Comparison of ENCODE assay signal across 10 cellular contexts in genomic region chr9:107213080-107213479, GRCh38.
DNase-seq lines count a peak whose midpoint lies in the region; ATAC-seq and TF ChIP-seq lines count a peak whose summit lies in the region.
"Had no signal": no experiment of that assay in that cellular context is flagged by ENCODE, and none has a peak within 500 bp of the region (broad histone marks: within the 10 kb centered on the region; RNA-seq: fewer than 3 reads in every experiment).

No MANE protein-coding gene starts in this region.

- H3K4me3 ChIP-seq in brain microvascular endothelial cell (ENCODE audit: low read depth, low read length) (no peak overlapping the region), sigmoid colon (no peak overlapping the region)
- H3K4me3 ChIP-seq: lung had no signal

- H3K36me3 Mint-ChIP-seq in activated CD8-positive, alpha-beta memory T cell treated with anti-CD3 and anti-CD28 coated beads, Interleukin-2, amount 10 ng/mL, durations not matched to agents 7 days and 5 days: no peaks in the 10 kb centered on the region
- no peaks in the 10 kb centered on the region for H3K36me3 Mint-ChIP-seq in activated CD4-positive, alpha-beta T cell treated with anti-CD3 and anti-CD28 coated beads, Interleukin-2, amount 10 ng/mL, durations not matched to agents 24 days and 14 days (ENCODE audit: low read depth)

- intact Hi-C loops in sigmoid colon (cut with DNase I): no loop called here
- intact Hi-C loops in activated CD4-positive, alpha-beta T cell treated with anti-CD3 and anti-CD28 coated beads, Interleukin-2, amount 10 ng/mL, durations not matched to agents 24 days and 14 days (cut with micrococcal nuclease): loop anchor here (1.0 kb wide), 1 partner anchor 40 kb away; no protein-coding TSS in a partner anchor

- H3K4me1 ChIP-seq in sigmoid colon: peaks cover 0 to 2% (median 0%) of the 10 kb centered on the region in 4 donors

- WGBS in sigmoid colon, 2 donors: 84 to 90% methylated on average over 6 of the region's 6 CpGs

- H3K9me3 Mint-ChIP-seq in activated CD8-positive, alpha-beta memory T cell treated with anti-CD3 and anti-CD28 coated beads, Interleukin-2, amount 10 ng/mL, durations not matched to agents 7 days and 5 days (ENCODE audit: low read depth): no peaks in the 10 kb centered on the region
- H3K9me3 Mint-ChIP-seq in activated CD4-positive, alpha-beta T cell treated with anti-CD3 and anti-CD28 coated beads, Interleukin-2, amount 10 ng/mL, durations not matched to agents 24 days and 14 days: no peaks in the 10 kb centered on the region

- H3K4me3 Mint-ChIP-seq in activated CD8-positive, alpha-beta memory T cell treated with anti-CD3 and anti-CD28 coated beads, Interleukin-2, amount 10 ng/mL, durations not matched to agents 7 days and 5 days: no peak overlapping the region
- no peak overlapping the region for H3K4me3 Mint-ChIP-seq in activated CD4-positive, alpha-beta T cell treated with anti-CD3 and anti-CD28 coated beads, Interleukin-2, amount 10 ng/mL, durations not matched to agents 24 days and 14 days

- H3K9me3 ChIP-seq in sigmoid colon: no peaks in the 10 kb centered on the region

- H3K27me3 Mint-ChIP-seq in activated CD8-positive, alpha-beta memory T cell treated with anti-CD3 and anti-CD28 coated beads, Interleukin-2, amount 10 ng/mL, durations not matched to agents 7 days and 5 days: peaks cover 14% of the 10 kb centered on the region
- H3K27me3 Mint-ChIP-seq in activated CD4-positive, alpha-beta T cell treated with anti-CD3 and anti-CD28 coated beads, Interleukin-2, amount 10 ng/mL, durations not matched to agents 24 days and 14 days: peaks cover 5% of the 10 kb centered on the region

- no peaks in the 10 kb centered on the region for H3K27me3 ChIP-seq in brain microvascular endothelial cell (replicated peaks)
- no peaks in the 10 kb centered on the region for H3K27me3 ChIP-seq in sigmoid colon

- in situ Hi-C loops in brain microvascular endothelial cell (cut with HindIII; ENCODE audit: low pct_ligation_motif_present, low sequenced_read_pairs): no loop called here

- CTCF ChIA-PET in activated CD8-positive, alpha-beta memory T cell treated with anti-CD3 and anti-CD28 coated beads, Interleukin-2, amount 10 ng/mL, durations not matched to agents 7 days and 5 days (lab: Charles Lee): no interaction called here

- no peak overlapping the region for H3K27ac Mint-ChIP-seq in activated CD8-positive, alpha-beta memory T cell treated with anti-CD3 and anti-CD28 coated beads, Interleukin-2, amount 10 ng/mL, durations not matched to agents 7 days and 5 days
- H3K27ac Mint-ChIP-seq in activated CD4-positive, alpha-beta T cell treated with anti-CD3 and anti-CD28 coated beads, Interleukin-2, amount 10 ng/mL, durations not matched to agents 24 days and 14 days: no peak overlapping the region

- TF ChIP-seq EP300 in sigmoid colon (IDR thresholded peaks at IDR 0.05): no peak

- DNase-seq in activated CD8-positive, alpha-beta memory T cell treated with anti-CD3 and anti-CD28 coated beads, Interleukin-2, amount 10 ng/mL, durations not matched to agents 7 days and 5 days: no peak
- no peak for DNase-seq in activated CD8-positive, alpha-beta memory T cell treated with anti-CD3 and anti-CD28 coated beads, Interleukin-2, amount 50 U/mL, for 48 hours
- DNase-seq in brain microvascular endothelial cell: no peak
- DNase-seq in stimulated activated naive CD8-positive, alpha-beta T cell treated with anti-CD3 and anti-CD28 coated beads, Interleukin-15, Interleukin-2, amounts not matched to agents 100 U/mL and 50 U/mL, for 24 hours: no peak
- no peak for DNase-seq in dermis blood vessel endothelial cell
- DNase-seq in sigmoid colon: no peak
- DNase-seq in activated CD4-positive, alpha-beta T cell treated with anti-CD3 and anti-CD28 coated beads, Interleukin-2, amount 10 ng/mL, durations not matched to agents 24 days and 14 days: no peak

- no peak for TF ChIP-seq POLR2A in sigmoid colon (IDR thresholded peaks at IDR 0.05)

- H3K36me3 ChIP-seq in brain microvascular endothelial cell (replicated peaks) (no peaks in the 10 kb centered on the region), sigmoid colon (no peaks in the 10 kb centered on the region)

- TF ChIP-seq CTCF in brain microvascular endothelial cell (IDR thresholded peaks at IDR 0.05; ENCODE audit: low read depth, low read length, missing control alignments): no peak
- TF ChIP-seq CTCF in sigmoid colon (IDR thresholded peaks at IDR 0.05): no peak

- ATAC-seq in activated CD8-positive, alpha-beta memory T cell treated with anti-CD3 and anti-CD28 coated beads, Interleukin-2, amount 10 ng/mL, durations not matched to agents 7 days and 5 days: peak; percentile 27
- peak; percentile 19 for ATAC-seq in HG03280 (IDR thresholded peaks at IDR 0.05; ENCODE audit: unreplicated experiment)
- peak; percentile 21 for ATAC-seq in stimulated activated naive CD8-positive, alpha-beta T cell treated with anti-CD3 and anti-CD28 coated beads, Interleukin-15, Interleukin-2, amounts not matched to agents 100 U/mL and 50 U/mL, for 24 hours
- ATAC-seq: sciatic nerve had no signal

- H3K4me1 Mint-ChIP-seq in activated CD8-positive, alpha-beta memory T cell treated with anti-CD3 and anti-CD28 coated beads, Interleukin-2, amount 10 ng/mL, durations not matched to agents 7 days and 5 days: peaks cover 20% of the 10 kb centered on the region
- peaks cover 13% of the 10 kb centered on the region for H3K4me1 Mint-ChIP-seq in activated CD4-positive, alpha-beta T cell treated with anti-CD3 and anti-CD28 coated beads, Interleukin-2, amount 10 ng/mL, durations not matched to agents 24 days and 14 days

- H3K27ac ChIP-seq in brain microvascular endothelial cell (peak overlapping the region; percentile 80), sigmoid colon (no peak overlapping the region)
